Comparison of ENCODE assay signal across 25 cellular contexts in the genomic region with DNA sequence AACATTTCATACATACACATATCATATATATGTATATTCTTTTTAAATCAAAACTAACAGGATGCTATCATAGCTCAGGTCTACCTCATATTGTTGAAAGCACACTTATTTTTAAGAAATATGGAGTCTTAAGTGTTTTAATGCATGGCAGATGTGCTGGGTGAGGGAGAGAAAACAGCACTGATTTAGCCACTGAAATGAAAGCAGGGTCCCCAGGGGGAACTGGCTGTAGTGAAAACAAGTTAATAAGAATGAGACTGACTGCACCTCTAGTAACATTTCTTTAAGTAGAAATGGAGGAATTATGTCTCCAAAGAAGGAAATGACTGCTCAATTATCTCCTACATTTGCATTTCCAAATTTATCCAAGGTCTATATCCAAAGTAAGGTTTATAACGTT.
"Had no signal": no experiment of that assay in that cellular context is flagged by ENCODE, and none has a peak within 500 bp of the region (broad histone marks: within the 10 kb centered on the region; RNA-seq: fewer than 3 reads in every experiment).

No MANE protein-coding gene starts in this region.

- H3K27ac ChIP-seq: esophagus squamous epithelium, prostate gland, right atrium auricular region, suprapubic skin, transverse colon, upper lobe of right lung, uterus had no signal

- ATAC-seq: effector memory CD8-positive, alpha-beta T cell; naive thymus-derived CD8-positive, alpha-beta T cell; sciatic nerve; stimulated activated naive CD8-positive, alpha-beta T cell treated with anti-CD3 and anti-CD28 coated beads, Interleukin-15, amount 100 ng/mL, for 72 hours; upper lobe of right lung had no signal

- DNase-seq: cortex of kidney; effector memory CD8-positive, alpha-beta T cell; erythroblast; esophagus squamous epithelium; head of caudate nucleus; mammary epithelial cell; mesendoderm; midbrain; naive thymus-derived CD8-positive, alpha-beta T cell; nephron progenitor cell; nucleus accumbens; stimulated activated CD4-positive, alpha-beta T cell treated with anti-CD3 and anti-CD28 coated beads, Interleukin-12 subunit alpha, Interleukin-12 subunit beta, amount 100 ng/mL, for 4 hours; stimulated activated CD4-positive, alpha-beta T cell treated with anti-CD3 and anti-CD28 coated beads, Interleukin-1b, Interleukin-23, amount 100 ng/mL, for 48 hours; stimulated activated CD4-positive, alpha-beta T cell treated with anti-CD3 and anti-CD28 coated beads, Interleukin-4, amount 100 ng/mL, for 1 hour; stimulated activated CD8-positive, alpha-beta memory T cell treated with anti-CD3 and anti-CD28 coated beads, Interleukin-4, amount 100 ng/mL, for 48 hours; stimulated activated naive CD4-positive, alpha-beta T cell; stimulated activated naive CD8-positive, alpha-beta T cell treated with anti-CD3 and anti-CD28 coated beads, Interleukin-15, amount 100 ng/mL, for 72 hours; transverse colon; upper lobe of right lung; uterus had no signal

- H3K4me3 ChIP-seq: esophagus squamous epithelium, prostate gland, right atrium auricular region, smooth muscle cell, suprapubic skin, transverse colon, upper lobe of right lung, uterus had no signal

- H3K4me1 ChIP-seq: esophagus squamous epithelium, prostate gland, right atrium auricular region, suprapubic skin, transverse colon, upper lobe of right lung, uterus had no signal

- H3K36me3 ChIP-seq: esophagus squamous epithelium, prostate gland, right atrium auricular region, suprapubic skin, transverse colon, upper lobe of right lung, uterus had no signal

- H3K4me2 ChIP-seq: smooth muscle cell had no signal

- H3K9me3 ChIP-seq: esophagus squamous epithelium, prostate gland, right atrium auricular region, suprapubic skin, upper lobe of right lung, uterus had no signal

- H3K27me3 ChIP-seq: esophagus squamous epithelium, right atrium auricular region, suprapubic skin, transverse colon, upper lobe of right lung, uterus had no signal
